In the genomic region with DNA sequence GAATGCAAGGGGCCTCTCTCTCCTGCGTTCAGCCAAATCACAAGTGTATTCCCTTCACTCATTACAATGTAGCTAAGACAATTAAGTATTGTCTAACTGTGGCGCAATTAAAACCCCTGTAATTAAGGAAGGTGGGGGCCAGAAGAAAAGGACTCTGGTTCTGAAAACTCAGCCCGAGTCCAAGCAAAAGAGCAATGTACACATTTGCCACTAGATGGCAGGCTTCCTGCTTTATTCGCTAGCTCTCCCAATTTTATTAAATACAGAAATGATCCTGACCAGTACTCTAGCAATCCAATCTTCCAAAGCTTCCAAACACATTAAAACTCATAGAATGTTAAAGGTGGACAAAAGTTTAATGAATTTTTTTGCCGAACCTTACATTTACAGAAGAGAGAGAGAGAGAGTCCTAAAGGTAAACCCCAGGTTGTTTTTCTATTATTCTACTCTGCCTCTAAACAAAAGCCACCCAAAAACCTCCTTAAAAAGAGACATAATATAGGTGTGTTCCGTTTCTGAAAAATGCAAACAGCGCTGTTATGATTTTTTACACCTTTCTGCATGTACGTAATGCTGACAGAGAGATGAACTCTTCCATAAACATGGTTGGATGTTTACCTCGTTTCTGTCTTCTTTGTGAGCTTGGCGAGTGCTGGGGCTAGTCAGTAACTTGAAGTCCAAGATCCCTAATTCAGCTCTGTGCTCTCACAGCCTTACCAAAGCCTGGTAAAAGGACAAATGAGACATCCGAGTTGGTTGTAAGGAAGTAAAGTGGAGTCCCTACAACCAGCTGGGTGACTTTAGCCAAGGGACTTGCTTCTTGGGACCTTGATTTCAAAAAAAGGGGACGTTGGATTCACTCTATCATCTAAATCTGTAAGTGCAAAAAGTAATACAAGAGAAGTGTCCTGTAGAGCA, we compare ENCODE assay signal across 8 cellular contexts. TPM values are rescaled to one million over a fixed set of nuclear protein-coding genes. Genes with fewer than 3 reads are reported as not detected.
DNase-seq lines count a peak whose midpoint lies in the region; ATAC-seq and TF ChIP-seq lines count a peak whose summit lies in the region.

No MANE protein-coding gene starts in this region.

- intact Hi-C loops in left ventricle myocardium inferior (cut with micrococcal nuclease) (loop anchor here (5.0 kb wide), 1 partner anchor 72 kb away; no protein-coding TSS in a partner anchor), gastrocnemius medialis (cut with DNase I; ENCODE audit: low total_unique reads) (loop anchor here (1.0 kb wide), 1 partner anchor 74 kb away; no protein-coding TSS in a partner anchor)

- no peak overlapping the region for H3K9ac ChIP-seq in adipocyte (ENCODE audit: low read length)

- H3K27me3 ChIP-seq in CD4-positive, CD25-positive, alpha-beta regulatory T cell (ENCODE audit: control insufficient read depth, insufficient read depth, low read length) = no peaks in the 10 kb centered on the region
- H3K27me3 ChIP-seq in adipocyte (replicated peaks; ENCODE audit: control insufficient read depth, insufficient read depth, low read length) (no peaks in the 10 kb centered on the region), left ventricle myocardium inferior (ENCODE audit: low read depth) (no peaks in the 10 kb centered on the region), gastrocnemius medialis (no peaks in the 10 kb centered on the region)

- no peaks in the 10 kb centered on the region for H3K9me3 Mint-ChIP-seq in CD4-positive, CD25-positive, alpha-beta regulatory T cell

- H3K4me3 ChIP-seq in CD4-positive, CD25-positive, alpha-beta regulatory T cell (ENCODE audit: low read depth, low read length) = no peak overlapping the region
- H3K4me3 ChIP-seq in adipocyte (ENCODE audit: low read length) = no peak overlapping the region
- no peak overlapping the region for H3K4me3 ChIP-seq in left ventricle myocardium inferior
- no peak overlapping the region for H3K4me3 ChIP-seq in gastrocnemius medialis

- no peak for ATAC-seq in CD4-positive, CD25-positive, alpha-beta regulatory T cell (ENCODE audit: low read depth in 2 of 2)
- peak; percentile 54 to 58 for ATAC-seq in gastrocnemius medialis
- ATAC-seq in HG02885 (IDR thresholded peaks at IDR 0.05; ENCODE audit: poor library complexity, unreplicated experiment) = no peak
- ATAC-seq in HG03039 (IDR thresholded peaks at IDR 0.05; ENCODE audit: unreplicated experiment) = no peak

- H3K27me3 Mint-ChIP-seq in CD4-positive, CD25-positive, alpha-beta regulatory T cell = peaks cover 21% of the 10 kb centered on the region

- H3K4me1 Mint-ChIP-seq in CD4-positive, CD25-positive, alpha-beta regulatory T cell = peaks cover 0 to under 1% (median 0%) of the 10 kb centered on the region in 4 donors

- no peaks in the 10 kb centered on the region for H3K4me1 ChIP-seq in CD4-positive, CD25-positive, alpha-beta regulatory T cell (ENCODE audit: control insufficient read depth, insufficient read depth, low read length, poor library complexity, severe bottlenecking)
- H3K4me1 ChIP-seq in adipocyte (ENCODE audit: control insufficient read depth, insufficient read depth, low read length) (peaks cover under 1% of the 10 kb centered on the region), left ventricle myocardium inferior (peaks cover 27% of the 10 kb centered on the region), gastrocnemius medialis (no peaks in the 10 kb centered on the region)

- in situ Hi-C loops in gastrocnemius medialis (cut with MboI; ENCODE audit: low sequenced_read_pairs in 4 of 4) = loop anchor here in 3 of 4 donors (5.0 to 25.0 kb wide), 3 partner anchors 72 to 377 kb away; a partner anchor contains a TSS

- H3K9me3 ChIP-seq in CD4-positive, CD25-positive, alpha-beta regulatory T cell (ENCODE audit: control insufficient read depth in 2 of 2, low read length in 2 of 2) = no peaks in the 10 kb centered on the region
- H3K9me3 ChIP-seq in adipocyte (ENCODE audit: control insufficient read depth, low read length) (no peaks in the 10 kb centered on the region), left ventricle myocardium inferior (replicated peaks) (no peaks in the 10 kb centered on the region), gastrocnemius medialis (no peaks in the 10 kb centered on the region)

- H3K4me3 Mint-ChIP-seq in CD4-positive, CD25-positive, alpha-beta regulatory T cell = no peak overlapping the region

- H3K36me3 Mint-ChIP-seq in CD4-positive, CD25-positive, alpha-beta regulatory T cell = no peaks in the 10 kb centered on the region

- TF ChIP-seq POLR2A in gastrocnemius medialis (IDR thresholded peaks at IDR 0.05) = no peak

- peak in 2 of 3 donors; percentile 25 to 42 for DNase-seq in CD4-positive, CD25-positive, alpha-beta regulatory T cell
- peak; percentile 68 for DNase-seq in GM20000 (ENCODE audit: low spot score)
- DNase-seq in NCI-H446 treated with DMSO at 0.1 percent for 48 hours (lab: John Stamatoyannopoulos, UW) = peak; percentile 44
- peak; percentile 85 for DNase-seq in adipocyte (ENCODE audit: low read depth)
- no peak for DNase-seq in left ventricle myocardium inferior
- no peak for DNase-seq in gastrocnemius medialis

- no peaks in the 10 kb centered on the region for H3K36me3 ChIP-seq in CD4-positive, CD25-positive, alpha-beta regulatory T cell (ENCODE audit: control insufficient read depth, insufficient read depth, low read length)
- H3K36me3 ChIP-seq in adipocyte (ENCODE audit: control insufficient read depth, insufficient read depth, low read length, severe bottlenecking) (no peaks in the 10 kb centered on the region), left ventricle myocardium inferior (no peaks in the 10 kb centered on the region), gastrocnemius medialis (no peaks in the 10 kb centered on the region)

- H3K27ac ChIP-seq in CD4-positive, CD25-positive, alpha-beta regulatory T cell (ENCODE audit: insufficient read depth, low read length, poor library complexity, severe bottlenecking) = no peak overlapping the region
- no peak overlapping the region for H3K27ac ChIP-seq in left ventricle myocardium inferior (replicated peaks)
- no peak overlapping the region for H3K27ac ChIP-seq in gastrocnemius medialis

- H3K27ac Mint-ChIP-seq in CD4-positive, CD25-positive, alpha-beta regulatory T cell = no peak overlapping the region

- TF ChIP-seq CTCF in GM20000 (IDR thresholded peaks at IDR 0.05; ENCODE audit: extremely low read depth, missing control alignments) = peak; percentile 30
- TF ChIP-seq CTCF in left ventricle myocardium inferior (IDR thresholded peaks at IDR 0.05; ENCODE audit: borderline replicate concordance) = peak; percentile 87
- peak; percentile 49 to 80 (median 70) for TF ChIP-seq CTCF in gastrocnemius medialis (IDR thresholded peaks at IDR 0.05 in 4 of 5, conservative IDR thresholded peaks at IDR 0.05 in 1 of 5)

RNA-seq across cellular contexts. Expression of a gene that starts 50.9 kb away (rescaled TPM):
- 8.2 TPM for total RNA-seq in CD4-positive, CD25-positive, alpha-beta regulatory T cell
- polyA plus RNA-seq in CD4-positive, CD25-positive, alpha-beta regulatory T cell = 1 to 10 TPM in 2 of 4 donors, under 1 TPM in 2; 0.16 to 1.4 (median 0.87) TPM
- total RNA-seq in left ventricle myocardium inferior = 12.4 TPM
- 1 to 10 TPM in 2 of 4 donors, under 1 TPM in 2; 0.56 to 6.1 (median 1.2) TPM for total RNA-seq in gastrocnemius medialis

Comparison
In these comparisons a context has a peak if more than half of its experiments do, and no peak if none do; other contexts are left out.
1. ATAC-seq: peak in gastrocnemius medialis (2 of 2); none in CD4-positive, CD25-positive, alpha-beta regulatory T cell (0 of 2), HG02885 (single experiment) and HG03039 (single experiment).
2. DNase-seq: peak in CD4-positive, CD25-positive, alpha-beta regulatory T cell (2 of 3), GM20000 (single experiment), NCI-H446 treated with DMSO at 0.1 percent for 48 hours (single experiment) and adipocyte (single experiment); none in left ventricle myocardium inferior (single experiment) and gastrocnemius medialis (0 of 2).
3. CTCF ChIP-seq: peak in every context shown above with its lines; median percentile 87 in left ventricle myocardium inferior; 70 in gastrocnemius medialis; 30 in GM20000.